In genomic region chr2:235098736-235099494, GRCh38 we compare ENCODE assay signal across 16 cellular contexts.
DNase-seq lines count a peak whose midpoint lies in the region; ATAC-seq, FAIRE-seq and TF ChIP-seq lines count a peak whose summit lies in the region.
"Had no signal": no experiment of that assay in that cellular context is flagged by ENCODE, and none has a peak within 500 bp of the region (broad histone marks: within the 10 kb centered on the region; RNA-seq: fewer than 3 reads in every experiment).

No MANE protein-coding gene starts in this region.

- H3K9me2 ChIP-seq in OCI-LY7 (ENCODE audit: insufficient read depth, low read length) = no peaks in the 10 kb centered on the region

- H3K4me3 Mint-ChIP-seq in astrocyte (ENCODE audit: unreplicated experiment) = no peak overlapping the region
- H3K4me3 Mint-ChIP-seq: activated CD8-positive, alpha-beta T cell treated with anti-CD3 and anti-CD28 coated beads for 36 hours had no signal

- H3K4me3 ChIP-seq in astrocyte (ENCODE audit: insufficient read depth, low read depth, low read length) (no peak overlapping the region), HepG2 (replicated peaks in 1 of 3; ENCODE audit: insufficient read depth in 1 of 3, low read depth in 2 of 3, low read length in 3 of 3) (no peak overlapping the region), left ventricle myocardium inferior (no peak overlapping the region), OCI-LY7 (ENCODE audit: low read depth, low read length, poor library complexity, severe bottlenecking) (no peak overlapping the region)
- H3K4me3 ChIP-seq: esophagus squamous epithelium, uterus had no signal

- 55% methylated on average over 9 of the region's 9 CpGs for WGBS in HepG2 (ENCODE audit: low lambda C conversion rate)

- H3K9me3 ChIP-seq in astrocyte (ENCODE audit: insufficient read depth, low read depth, low read length) (no peaks in the 10 kb centered on the region), HepG2 (ENCODE audit: low read length) (no peaks in the 10 kb centered on the region), left ventricle myocardium inferior (replicated peaks) (no peaks in the 10 kb centered on the region), OCI-LY7 (ENCODE audit: low read length) (no peaks in the 10 kb centered on the region)
- H3K9me3 ChIP-seq: esophagus squamous epithelium, uterus had no signal

- H3K9ac ChIP-seq in astrocyte (ENCODE audit: low read length) (no peak overlapping the region), HepG2 (ENCODE audit: insufficient read depth, low read depth, low read length) (no peak overlapping the region)

- peaks cover 20% of the 10 kb centered on the region for H3K27me3 Mint-ChIP-seq in astrocyte (ENCODE audit: low read depth, unreplicated experiment)

- no peak for ATAC-seq in HepG2
- ATAC-seq: activated CD8-positive, alpha-beta T cell treated with anti-CD3 and anti-CD28 coated beads for 36 hours had no signal

- no peak for TF ChIP-seq CTCF in astrocyte (IDR thresholded peaks at IDR 0.05; ENCODE audit: insufficient read depth, low read depth, low read length)
- TF ChIP-seq CTCF in HepG2 (CRISPR knock-in tag; IDR thresholded peaks at IDR 0.05) = no peak
- TF ChIP-seq CTCF in left ventricle myocardium inferior (IDR thresholded peaks at IDR 0.05; ENCODE audit: borderline replicate concordance) = no peak
- TF ChIP-seq CTCF in OCI-LY7 (conservative IDR thresholded peaks at IDR 0.05; ENCODE audit: low read length) = no peak

- H2AFZ ChIP-seq in astrocyte (ENCODE audit: low read depth, low read length) (no peak overlapping the region), HepG2 (ENCODE audit: low read length) (no peak overlapping the region), OCI-LY7 (ENCODE audit: low read length) (no peak overlapping the region)

- DNase-seq in ACHN (peak; percentile 30), HCEC 1CT (peak; percentile 18), astrocyte (ENCODE audit: low read depth) (peak; percentile 79), HepG2 (ENCODE audit: low spot score) (no peak), left ventricle myocardium inferior (no peak), NCI-H1436 treated with DMSO at 0.1 percent for 48 hours (lab: John Stamatoyannopoulos, UW) (no peak), OCI-LY7 (ENCODE audit: low spot score) (no peak)
- DNase-seq in activated CD4-positive, CD25-positive, alpha-beta regulatory T cell (lab: John Stamatoyannopoulos, UW) = no peak
- DNase-seq: activated CD8-positive, alpha-beta T cell treated with anti-CD3 and anti-CD28 coated beads for 36 hours; anterior cingulate cortex; esophagus squamous epithelium; NCI-H2081 treated with DMSO at 0.1 percent for 48 hours; small intestine; stimulated activated naive CD4-positive, alpha-beta T cell treated with Interleukin-2 at 50 U/mL for 16 hours; uterus had no signal

- H3K27me3 ChIP-seq in astrocyte (ENCODE audit: insufficient read depth, low read length) = no peaks in the 10 kb centered on the region
- H3K27me3 ChIP-seq in HepG2 (ENCODE audit: control insufficient read depth in 1 of 2, insufficient read depth in 2 of 2, low read length in 2 of 2) = peaks cover 9 to 53% of the 10 kb centered on the region in 2 experiments
- H3K27me3 ChIP-seq in left ventricle myocardium inferior (ENCODE audit: low read depth) = peaks cover 4% of the 10 kb centered on the region
- H3K27me3 ChIP-seq: uterus had no signal

- no peak for TF ChIP-seq EP300 in HepG2 (IDR thresholded peaks at IDR 0.05; ENCODE audit: low read depth in 2 of 2, low read length in 2 of 2)
- no peak for TF ChIP-seq EP300 in HepG2 (CRISPR knock-in tag; IDR thresholded peaks at IDR 0.05; ENCODE audit: borderline replicate concordance)

- FAIRE-seq in astrocyte (lab: Jason Lieb, UNC) (no peak), HepG2 (lab: Jason Lieb, UNC) (no peak)
- FAIRE-seq: small intestine had no signal

- H3K27ac Mint-ChIP-seq in astrocyte (ENCODE audit: unreplicated experiment) = no peak overlapping the region
- H3K27ac Mint-ChIP-seq: activated CD8-positive, alpha-beta T cell treated with anti-CD3 and anti-CD28 coated beads for 36 hours; activated T-helper 2 cell treated with anti-CD3 and anti-CD28 coated beads, Interferon-gamma antibody, Interleukin-2, Interleukin-4, amounts not matched to agents 10 μg/mL and 5 μg/mL and 100 μg/mL, durations not matched to agents 14 hours and 24 hours and 36 hours had no signal

- H4K20me1 ChIP-seq in astrocyte (ENCODE audit: insufficient read depth, low read length) = no peaks in the 10 kb centered on the region
- H4K20me1 ChIP-seq in HepG2 (ENCODE audit: insufficient read depth, low read length) = no peaks in the 10 kb centered on the region
- H4K20me1 ChIP-seq in OCI-LY7 (ENCODE audit: insufficient read depth, low read length) = no peaks in the 10 kb centered on the region

- no peaks in the 10 kb centered on the region for H3K36me3 Mint-ChIP-seq in astrocyte (ENCODE audit: low read depth, unreplicated experiment)

- no peaks in the 10 kb centered on the region for H3K36me3 ChIP-seq in astrocyte (ENCODE audit: insufficient read depth, low read length)
- no peaks in the 10 kb centered on the region for H3K36me3 ChIP-seq in HepG2 (replicated peaks in 1 of 2; ENCODE audit: control insufficient read depth in 1 of 2, insufficient read depth in 2 of 2, low read length in 2 of 2)
- H3K36me3 ChIP-seq in left ventricle myocardium inferior = no peaks in the 10 kb centered on the region
- no peaks in the 10 kb centered on the region for H3K36me3 ChIP-seq in OCI-LY7 (ENCODE audit: insufficient read depth, low read length)
- H3K36me3 ChIP-seq: esophagus squamous epithelium, uterus had no signal

- BruUV-seq in HepG2 (replicated peaks; lab: Mats Ljungman, UMichigan) (no TSS peak), OCI-LY7 (replicated peaks; lab: Mats Ljungman, UMichigan) (no TSS peak)

- H3K4me1 ChIP-seq in astrocyte (ENCODE audit: insufficient read depth, low read length) = peaks cover 14% of the 10 kb centered on the region
- peaks cover 10% of the 10 kb centered on the region; the same call in 1 of the 2 replicates for H3K4me1 ChIP-seq in HepG2 (ENCODE audit: insufficient read depth, low read length)
- peaks cover 5% of the 10 kb centered on the region for H3K4me1 ChIP-seq in left ventricle myocardium inferior
- no peaks in the 10 kb centered on the region for H3K4me1 ChIP-seq in OCI-LY7 (ENCODE audit: insufficient read depth, low read length, poor library complexity, severe bottlenecking)
- H3K4me1 ChIP-seq: esophagus squamous epithelium, uterus had no signal

- intact Hi-C loops in HepG2 (cut with micrococcal nuclease; ENCODE audit: unreplicated experiment) = no loop called here
- intact Hi-C loops in left ventricle myocardium inferior (cut with micrococcal nuclease) = no loop called here
- intact Hi-C loops in OCI-LY7 (cut with micrococcal nuclease; ENCODE audit: unreplicated experiment) = no loop called here

- CTCF ChIA-PET in HepG2 (lab: Yijun Ruan, JAX; ENCODE audit: low intra/inter-chr PET ratio, low total read pairs) (no interaction called here), OCI-LY7 (lab: Charles Lee; ENCODE audit: unreplicated experiment) (no interaction called here)

- no peak for TF ChIP-seq POLR2A in HepG2 (IDR thresholded peaks at IDR 0.05; ENCODE audit: insufficient read depth in 1 of 2, low read depth in 2 of 2, low read length in 2 of 2)

- in situ Hi-C loops in ACHN (cut with HindIII; ENCODE audit: low pct_ligation_motif_present, low pct_unique_long_range_greater_than_20kb, low sequenced_read_pairs) (no loop called here), HepG2 (cut with HindIII; ENCODE audit: extremely low pct_ligation_motif_present, low pct_unique_long_range_greater_than_20kb) (no loop called here)

- no peaks in the 10 kb centered on the region for H3K4me1 Mint-ChIP-seq in astrocyte (ENCODE audit: low read depth, unreplicated experiment)

- no peaks in the 10 kb centered on the region for H3K9me3 Mint-ChIP-seq in astrocyte (ENCODE audit: unreplicated experiment)
- H3K9me3 Mint-ChIP-seq: activated CD8-positive, alpha-beta T cell treated with anti-CD3 and anti-CD28 coated beads for 36 hours; activated T-helper 2 cell treated with anti-CD3 and anti-CD28 coated beads, Interferon-gamma antibody, Interleukin-2, Interleukin-4, amounts not matched to agents 10 μg/mL and 5 μg/mL and 100 μg/mL, durations not matched to agents 14 hours and 24 hours and 36 hours had no signal

- H3K27ac ChIP-seq in astrocyte (ENCODE audit: low read depth, low read length) (no peak overlapping the region), HepG2 (ENCODE audit: extremely low read length, insufficient read depth, low read length) (no peak overlapping the region), left ventricle myocardium inferior (replicated peaks) (no peak overlapping the region), OCI-LY7 (ENCODE audit: low read depth, low read length, poor library complexity, severe bottlenecking) (no peak overlapping the region)
- H3K27ac ChIP-seq: esophagus squamous epithelium, uterus had no signal

- POLR2A ChIA-PET in HepG2 (lab: Yijun Ruan, JAX) = no interaction called here
- POLR2A ChIA-PET in OCI-LY7 (lab: Charles Lee) = no interaction called here

- TF ChIP-seq RAD21 in HepG2 (CRISPR knock-in tag; IDR thresholded peaks at IDR 0.05) = no peak

- H3K79me2 ChIP-seq in astrocyte (ENCODE audit: insufficient read depth, low read length) = no peaks in the 10 kb centered on the region
- no peaks in the 10 kb centered on the region for H3K79me2 ChIP-seq in HepG2 (ENCODE audit: insufficient read depth, low read length)
- no peaks in the 10 kb centered on the region for H3K79me2 ChIP-seq in OCI-LY7 (ENCODE audit: insufficient read depth, low read depth, low read length)

- H3K4me2 ChIP-seq in astrocyte (ENCODE audit: low read length) (peak overlapping the region; percentile 20), HepG2 (ENCODE audit: low read depth, low read length) (no peak overlapping the region), OCI-LY7 (ENCODE audit: low read length) (no peak overlapping the region)

TF ChIP-seq in HepG2, 621 proteins besides CTCF, POLR2A, EP300 and RAD21:
- TF ChIP-seq ZNF607 (CRISPR knock-in tag; IDR thresholded peaks at IDR 0.05; ENCODE audit: borderline replicate concordance) (no peak), ARID3A (IDR thresholded peaks at IDR 0.05; ENCODE audit: low read depth, low read length) (peak; percentile 52; the same call in 1 of the 2 replicates)

Comparison
In these comparisons a context has a peak if more than half of its experiments do, and no peak if none do; other contexts are left out.
1. DNase-seq: peak in ACHN (single experiment), HCEC 1CT (single experiment) and astrocyte (single experiment); none in HepG2 (single experiment), left ventricle myocardium inferior (single experiment), NCI-H1436 treated with DMSO at 0.1 percent for 48 hours (single experiment), OCI-LY7 (single experiment) and activated CD4-positive, CD25-positive, alpha-beta regulatory T cell (0 of 4).